In the genomic region with DNA sequence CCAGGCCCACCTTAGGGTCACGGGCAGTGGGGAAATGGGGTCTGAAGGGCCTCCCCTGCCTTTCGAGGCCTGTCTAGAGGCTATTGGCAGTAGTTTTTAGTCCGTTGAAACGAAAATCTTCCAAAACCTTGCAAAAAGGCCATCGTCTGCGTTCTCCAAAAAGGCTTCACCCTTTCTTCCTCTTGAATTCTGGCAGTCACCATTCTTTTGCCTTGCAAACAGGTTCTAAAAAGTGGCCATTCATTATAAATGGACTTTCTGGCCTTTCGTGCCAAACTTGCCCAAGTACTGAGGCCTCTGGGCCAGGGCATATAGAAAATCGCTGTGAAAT, we compare ENCODE assay signal across 8 cellular contexts. TPM values are rescaled to one million over a fixed set of nuclear protein-coding genes. Genes with fewer than 3 reads are reported as not detected.
DNase-seq lines count a peak whose midpoint lies in the region; ATAC-seq and TF ChIP-seq lines count a peak whose summit lies in the region.

No MANE protein-coding gene starts in this region.

- H3K27me3 ChIP-seq in muscle layer of colon (ENCODE audit: control insufficient read depth in 1 of 2, insufficient read depth in 2 of 2, low read length in 2 of 2) = no peaks in the 10 kb centered on the region
- H3K27me3 ChIP-seq in upper lobe of left lung = no peaks in the 10 kb centered on the region

- WGBS in upper lobe of left lung, 2 donors = 25 to 36% methylated on average over 8 of the region's 8 CpGs

- H3K4me1 ChIP-seq in muscle layer of colon (ENCODE audit: insufficient read depth, low read length) (peaks cover 9% of the 10 kb centered on the region), upper lobe of left lung (peaks cover 7 to 15% (median 14%) of the 10 kb centered on the region in 4 donors)

- H3K36me3 ChIP-seq in muscle layer of colon (ENCODE audit: insufficient read depth, low read length) = peaks cover 5% of the 10 kb centered on the region
- peaks cover 8 to 25% (median 10%) of the 10 kb centered on the region in 4 donors for H3K36me3 ChIP-seq in upper lobe of left lung

- TF ChIP-seq CTCF in astrocyte of the cerebellum (IDR thresholded peaks at IDR 0.05; ENCODE audit: low read depth, low read length, missing control alignments) = no peak
- TF ChIP-seq CTCF in upper lobe of left lung (IDR thresholded peaks at IDR 0.05) = no peak

- ATAC-seq in activated naive CD8-positive, alpha-beta T cell treated with anti-CD3 and anti-CD28 coated beads, Interleukin-2, amount 50 U/mL, for 24 hours = no peak
- ATAC-seq in upper lobe of left lung (ENCODE audit: low FRiP score in 2 of 2) = no peak

- DNase-seq in activated naive CD8-positive, alpha-beta T cell treated with anti-CD3 and anti-CD28 coated beads, Interleukin-2, amount 50 U/mL, for 24 hours = no peak
- DNase-seq in astrocyte of the cerebellum (ENCODE audit: low read depth) (no peak), upper lobe of left lung (no peak), activated gamma-delta T cell (lab: John Stamatoyannopoulos, UW) (no peak), NCI-H1694 (lab: John Stamatoyannopoulos, UW) (no peak), NCI-H526 (lab: John Stamatoyannopoulos, UW) (no peak)

- H3K27ac ChIP-seq in muscle layer of colon (ENCODE audit: low read depth, low read length) = peak overlapping the region; percentile 4
- H3K27ac ChIP-seq in upper lobe of left lung = peak overlapping the region; percentile 89 to 94 (median 92)

- in situ Hi-C loops in astrocyte of the cerebellum (cut with HindIII; ENCODE audit: low sequenced_read_pairs) = loop anchor here (10.0 kb wide), 1 partner anchor 430 kb away; the partner anchor contains the start of gene SNRPA1

- TF ChIP-seq POLR2A in upper lobe of left lung (IDR thresholded peaks at IDR 0.05) = no peak

- H3K36me3 Mint-ChIP-seq in activated naive CD8-positive, alpha-beta T cell = peaks cover 7% of the 10 kb centered on the region
- H3K36me3 Mint-ChIP-seq in activated naive CD8-positive, alpha-beta T cell treated with anti-CD3 and anti-CD28 coated beads, Interleukin-2, amount 50 U/mL, for 24 hours (ENCODE audit: low read depth) = peaks cover 26% of the 10 kb centered on the region

- peak overlapping the region; percentile 58 for H3K4me3 Mint-ChIP-seq in activated naive CD8-positive, alpha-beta T cell
- H3K4me3 Mint-ChIP-seq in activated naive CD8-positive, alpha-beta T cell treated with anti-CD3 and anti-CD28 coated beads, Interleukin-2, amount 50 U/mL, for 24 hours = no peak overlapping the region

- peak overlapping the region; percentile 17 for H3K4me3 ChIP-seq in astrocyte of the cerebellum (ENCODE audit: low read depth, low read length)
- H3K4me3 ChIP-seq in muscle layer of colon (ENCODE audit: low read depth in 1 of 2, low read length in 2 of 2) = peak overlapping the region in 1 of 2 donors; percentile 51
- peak overlapping the region in 3 of 4 donors; percentile 87 to 89 (median 88) for H3K4me3 ChIP-seq in upper lobe of left lung

- TF ChIP-seq EP300 in upper lobe of left lung (IDR thresholded peaks at IDR 0.05) = no peak

- H3K9me3 Mint-ChIP-seq in activated naive CD8-positive, alpha-beta T cell (ENCODE audit: low read depth) = no peaks in the 10 kb centered on the region
- peaks cover 7% of the 10 kb centered on the region for H3K9me3 Mint-ChIP-seq in activated naive CD8-positive, alpha-beta T cell treated with anti-CD3 and anti-CD28 coated beads, Interleukin-2, amount 50 U/mL, for 24 hours

- peaks cover 21% of the 10 kb centered on the region for H3K4me1 Mint-ChIP-seq in activated naive CD8-positive, alpha-beta T cell (ENCODE audit: low read depth)
- H3K4me1 Mint-ChIP-seq in activated naive CD8-positive, alpha-beta T cell treated with anti-CD3 and anti-CD28 coated beads, Interleukin-2, amount 50 U/mL, for 24 hours = peaks cover 22% of the 10 kb centered on the region

- H3K9ac ChIP-seq in muscle layer of colon (ENCODE audit: low read length) = no peak overlapping the region

- H3K27me3 Mint-ChIP-seq in activated naive CD8-positive, alpha-beta T cell = no peaks in the 10 kb centered on the region
- no peaks in the 10 kb centered on the region for H3K27me3 Mint-ChIP-seq in activated naive CD8-positive, alpha-beta T cell treated with anti-CD3 and anti-CD28 coated beads, Interleukin-2, amount 50 U/mL, for 24 hours

- H3K27ac Mint-ChIP-seq in activated naive CD8-positive, alpha-beta T cell = peak overlapping the region; percentile 50
- no peak overlapping the region for H3K27ac Mint-ChIP-seq in activated naive CD8-positive, alpha-beta T cell treated with anti-CD3 and anti-CD28 coated beads, Interleukin-2, amount 50 U/mL, for 24 hours

- H3K9me3 ChIP-seq in muscle layer of colon (ENCODE audit: low read length) = no peaks in the 10 kb centered on the region
- no peaks in the 10 kb centered on the region for H3K9me3 ChIP-seq in upper lobe of left lung

RNA-seq across cellular contexts. Expression of gene TARS3, which starts 0.4 kb away (rescaled TPM):
- 10 to 100 TPM in 5 of 6 donors, 1 to 10 TPM in 1; 8.7 to 45.1 (median 13.9) TPM for total RNA-seq in upper lobe of left lung
